13 cellular contexts compared by ENCODE assay signal in the genomic region with DNA sequence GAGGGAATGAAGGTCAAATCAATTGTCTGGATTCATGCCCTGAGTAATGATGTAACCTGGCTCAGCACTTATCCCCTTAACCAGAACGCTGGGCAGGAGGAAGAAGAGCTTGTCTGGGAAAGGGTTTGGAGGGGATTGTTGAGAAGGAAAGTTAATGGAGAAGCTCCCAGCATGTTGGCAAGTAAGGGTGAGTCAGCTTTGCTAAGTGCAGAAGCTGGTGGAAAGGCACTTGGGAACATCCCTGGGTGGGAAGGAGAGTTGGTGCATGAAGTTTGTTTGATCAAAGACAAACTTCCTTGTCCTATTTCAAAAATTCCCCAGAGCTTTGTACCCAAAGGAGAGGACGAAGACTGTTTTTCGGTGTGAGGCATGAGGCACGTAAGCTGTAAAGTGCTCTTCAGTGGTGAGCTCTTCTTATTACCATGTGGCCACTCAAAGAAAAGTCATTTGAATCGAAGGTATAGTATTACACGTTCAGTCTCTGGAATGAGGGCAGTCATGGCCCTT. TPM values are rescaled to one million over a fixed set of nuclear protein-coding genes. Genes with fewer than 3 reads are reported as not detected.
DNase-seq lines count a peak whose midpoint lies in the region; ATAC-seq and TF ChIP-seq lines count a peak whose summit lies in the region.
"Had no signal": no experiment of that assay in that cellular context is flagged by ENCODE, and none has a peak within 500 bp of the region (broad histone marks: within the 10 kb centered on the region; RNA-seq: fewer than 3 reads in every experiment).

No MANE protein-coding gene starts in this region.

- H3K4me3 ChIP-seq in SJSA1 = no peak overlapping the region
- H3K4me3 ChIP-seq in thyroid gland (replicated peaks in 1 of 3) = no peak overlapping the region
- H3K4me3 ChIP-seq in right cardiac atrium (ENCODE audit: low read length) = no peak overlapping the region

- no peak for TF ChIP-seq POLR2A in thyroid gland (IDR thresholded peaks at IDR 0.05)

- peak; percentile 42 for DNase-seq in HT1080 (ENCODE audit: low read depth)
- DNase-seq in SJSA1 (ENCODE audit: low read depth in 1 of 2, low spot score in 2 of 2) = peak in 1 of 2 experiments; percentile 21
- peak; percentile 52 to 55 for DNase-seq in thyroid gland
- no peak for DNase-seq in NCI-H2196 (lab: John Stamatoyannopoulos, UW; ENCODE audit: unreplicated experiment)
- no peak for DNase-seq in HUDEP-2 (lab: John Stamatoyannopoulos, UW; ENCODE audit: unreplicated experiment in 76 of 76)
- no peak for DNase-seq in retina
- no peak for DNase-seq in right cardiac atrium
- DNase-seq: glutamatergic neuron; Kasumi-1; left ventricle myocardium superior; NCI-H446 treated with DMSO at 0.1 percent for 48 hours; stimulated activated CD4-positive, alpha-beta T cell treated with anti-CD3 and anti-CD28 coated beads, Interleukin-12 subunit alpha, Interleukin-12 subunit beta, amount 100 ng/mL, for 4 hours had no signal

- H3K36me3 ChIP-seq in SJSA1 (no peaks in the 10 kb centered on the region), thyroid gland (no peaks in the 10 kb centered on the region)

- peak overlapping the region; percentile 55; the same call in 1 of the 2 replicates for H3K27ac ChIP-seq in SJSA1
- H3K27ac ChIP-seq in thyroid gland = peak overlapping the region; percentile 79 to 96 (median 83)
- H3K27ac ChIP-seq in right cardiac atrium (ENCODE audit: low read length) = no peak overlapping the region

- H3K9me3 ChIP-seq in SJSA1 (replicated peaks) (no peaks in the 10 kb centered on the region), thyroid gland (no peaks in the 10 kb centered on the region), right cardiac atrium (ENCODE audit: control insufficient read depth, low read length) (no peaks in the 10 kb centered on the region)

- no peak for TF ChIP-seq CTCF in thyroid gland (IDR thresholded peaks at IDR 0.05)

- 21 to 36% methylated on average over 6 of the region's 6 CpGs for WGBS in thyroid gland, 2 donors
- WGBS in right cardiac atrium = 75% methylated on average over 6 of the region's 6 CpGs

- peaks cover 18% of the 10 kb centered on the region for H3K4me1 ChIP-seq in SJSA1 (replicated peaks)
- H3K4me1 ChIP-seq in thyroid gland = peaks cover 16 to 22% of the 10 kb centered on the region in 2 donors
- H3K4me1 ChIP-seq in right cardiac atrium (ENCODE audit: control insufficient read depth, insufficient read depth, low read length) = no peaks in the 10 kb centered on the region

- no peaks in the 10 kb centered on the region for H3K27me3 ChIP-seq in SJSA1 (replicated peaks)
- no peaks in the 10 kb centered on the region for H3K27me3 ChIP-seq in thyroid gland
- H3K27me3 ChIP-seq in right cardiac atrium (ENCODE audit: control insufficient read depth, insufficient read depth) = no peaks in the 10 kb centered on the region

- peak; percentile 32 for ATAC-seq in esophagus mucosa
- no peak for ATAC-seq in right cardiac atrium
- ATAC-seq: left ventricle myocardium superior had no signal

- intact Hi-C loops in thyroid gland (cut with DNase I) (no loop called here), right cardiac atrium (cut with DNase I) (no loop called here)

RNA-seq across cellular contexts. Expression of gene DAW1, which starts 17.6 kb away (rescaled TPM):
- 0.17 TPM in 1 of 2 replicates, not detected in the other for total RNA-seq in HT1080 (2014; rRNA removed; shearing (Covaris generic))
- polyA plus RNA-seq in HT1080 (2015; cell fraction: cytosol; rRNA removed) = 0.05 TPM in 1 of 2 replicates, not detected in the other
- 0.23 and 0.25 TPM in 2 replicates for polyA plus RNA-seq in HT1080 (2015; cell fraction: nucleus; rRNA removed)
- 0.16 TPM in 2 replicates for total RNA-seq in SJSA1 (2014; rRNA removed; shearing (Covaris generic))
- total RNA-seq in esophagus mucosa = not detected
- total RNA-seq in thyroid gland = not detected
- total RNA-seq in right cardiac atrium = under 1 TPM in 2 of 4 donors, not detected in 2; 0.15 to 0.56 TPM
- polyA plus RNA-seq in right cardiac atrium = 0.09 TPM
- total RNA-seq: left ventricle myocardium superior had no signal

RNA-seq across cellular contexts. Expression of gene CCL20, which starts 40.2 kb away (rescaled TPM):
- 0.23 and 0.92 TPM in 2 replicates for total RNA-seq in HT1080 (2014; rRNA removed; shearing (Covaris generic))
- polyA plus RNA-seq in HT1080 (2015; cell fraction: cytosol; rRNA removed) = 1.8 and 3.2 TPM in 2 replicates
- 2.5 and 9.4 TPM in 2 replicates for polyA plus RNA-seq in HT1080 (2015; cell fraction: nucleus; rRNA removed)
- total RNA-seq in SJSA1 (2014; rRNA removed; shearing (Covaris generic)) = not detected in 2 replicates
- total RNA-seq in esophagus mucosa = 2.8 TPM
- not detected for total RNA-seq in thyroid gland
- total RNA-seq in right cardiac atrium = not detected
- polyA plus RNA-seq in right cardiac atrium = not detected
- total RNA-seq: left ventricle myocardium superior had no signal

Comparison
In these comparisons a context has a peak if more than half of its experiments do, and no peak if none do; other contexts are left out.
1. DNase-seq: peak in HT1080 (single experiment) and thyroid gland (2 of 2); none in NCI-H2196 (single experiment), HUDEP-2 (0 of 76), retina (single experiment) and right cardiac atrium (0 of 3).